Comparison of ENCODE assay signal across 17 cellular contexts in the genomic region with DNA sequence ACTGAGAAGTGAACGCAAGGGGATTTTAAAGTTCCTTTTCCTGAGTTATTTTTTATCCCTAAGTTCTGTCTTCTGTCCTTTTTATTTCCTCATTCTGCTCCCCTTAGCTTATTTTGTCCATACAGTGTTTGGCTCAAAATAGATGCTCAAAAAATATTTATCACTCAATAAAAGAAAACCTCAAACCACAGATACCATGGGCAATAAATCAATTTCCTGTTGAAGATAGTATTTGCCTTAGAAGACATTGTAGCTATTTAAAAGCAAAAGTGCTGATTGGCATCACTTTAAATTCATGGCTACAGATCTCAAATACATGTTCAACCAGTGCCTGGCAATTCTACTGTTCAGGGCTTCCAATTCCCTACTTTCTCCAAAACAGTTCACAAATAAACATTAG.
DNase-seq lines count a peak whose midpoint lies in the region; ATAC-seq and TF ChIP-seq lines count a peak whose summit lies in the region.
"Had no signal": no experiment of that assay in that cellular context is flagged by ENCODE, and none has a peak within 500 bp of the region (broad histone marks: within the 10 kb centered on the region; RNA-seq: fewer than 3 reads in every experiment).

No MANE protein-coding gene starts in this region.

- peaks cover 28% of the 10 kb centered on the region for H3K4me1 ChIP-seq in BLaER1
- H3K4me1 ChIP-seq in GM23338 (ENCODE audit: insufficient read depth) = no peaks in the 10 kb centered on the region
- H3K4me1 ChIP-seq in prostate gland (replicated peaks) = no peaks in the 10 kb centered on the region

- no peaks in the 10 kb centered on the region for H3K4me1 Mint-ChIP-seq in GM23338
- H3K4me1 Mint-ChIP-seq: B cell; CD8-positive, alpha-beta memory T cell had no signal

- H3K27ac Mint-ChIP-seq in GM23338 = no peak overlapping the region
- H3K27ac Mint-ChIP-seq: B cell; CD8-positive, alpha-beta memory T cell had no signal

- H3K9ac ChIP-seq in BLaER1 (no peak overlapping the region), neural cell (ENCODE audit: low read length) (no peak overlapping the region)
- H3K9ac ChIP-seq: GM23248 had no signal

- H3K9me2 ChIP-seq in GM23338 (ENCODE audit: insufficient read depth) = no peaks in the 10 kb centered on the region; the same call in 1 of the 2 replicates
- H3K9me2 ChIP-seq in neural cell (ENCODE audit: insufficient read depth, low read length) = no peaks in the 10 kb centered on the region

- intact Hi-C loops in prostate gland (cut with DNase I) = no loop called here

- no peak for TF ChIP-seq RAD21 in neural cell (conservative IDR thresholded peaks at IDR 0.05)

- H3K36me3 ChIP-seq in BLaER1 = no peaks in the 10 kb centered on the region
- H3K36me3 ChIP-seq in GM23338 (ENCODE audit: insufficient read depth) = no peaks in the 10 kb centered on the region
- no peaks in the 10 kb centered on the region for H3K36me3 ChIP-seq in neural cell (ENCODE audit: insufficient read depth, low read length)
- no peaks in the 10 kb centered on the region for H3K36me3 ChIP-seq in prostate gland

- H3F3A ChIP-seq in GM23338 (replicated peaks; ENCODE audit: low read depth) = no peaks in the 10 kb centered on the region
- no peaks in the 10 kb centered on the region for H3F3A ChIP-seq in neural cell (ENCODE audit: insufficient read depth, low read length, poor library complexity, severe bottlenecking)

- H4K20me1 ChIP-seq in BLaER1 (no peaks in the 10 kb centered on the region), GM23338 (replicated peaks; ENCODE audit: insufficient read depth) (no peaks in the 10 kb centered on the region), neural cell (ENCODE audit: insufficient read depth) (no peaks in the 10 kb centered on the region)

- H2AFZ ChIP-seq in GM23338 (0 out of 2 replicates have a peak overlapping the region, but pooled peaks have one; percentile 14), neural cell (ENCODE audit: low read depth, low read length) (no peak overlapping the region)
- H2AFZ ChIP-seq: GM23248 had no signal

- H3K4me3 Mint-ChIP-seq in GM23338 = no peak overlapping the region
- H3K4me3 Mint-ChIP-seq: B cell; CD8-positive, alpha-beta memory T cell had no signal

- TF ChIP-seq CTCF in GM23338 (conservative IDR thresholded peaks at IDR 0.05; ENCODE audit: low read depth in 2 of 2) (no peak), fibroblast of villous mesenchyme (IDR thresholded peaks at IDR 0.05; ENCODE audit: insufficient read depth, low read depth, low read length) (no peak), neural cell (IDR thresholded peaks at IDR 0.05; ENCODE audit: poor library complexity, severe bottlenecking) (no peak), prostate gland (IDR thresholded peaks at IDR 0.05) (no peak)

- H3K36me3 Mint-ChIP-seq in GM23338 (ENCODE audit: low read depth) = no peaks in the 10 kb centered on the region

- TF ChIP-seq POLR2A in prostate gland (IDR thresholded peaks at IDR 0.05) = no peak

- no peaks in the 10 kb centered on the region for H3K79me2 ChIP-seq in GM23338 (replicated peaks; ENCODE audit: insufficient read depth)
- H3K79me2 ChIP-seq in neural cell (replicated peaks; ENCODE audit: insufficient read depth, low read length) = no peaks in the 10 kb centered on the region

- H3K4me3 ChIP-seq in BLaER1 (no peak overlapping the region), GM23338 (no peak overlapping the region), fibroblast of villous mesenchyme (ENCODE audit: low read depth, low read length) (no peak overlapping the region), neural cell (ENCODE audit: low read length) (peak overlapping the region; percentile 24), prostate gland (no peak overlapping the region)
- H3K4me3 ChIP-seq: GM23248 had no signal

- H3K27ac ChIP-seq in BLaER1 = no peak overlapping the region
- H3K27ac ChIP-seq in GM23338 (ENCODE audit: low read depth) = no peak overlapping the region
- H3K27ac ChIP-seq in neural cell (ENCODE audit: low read length) = peak overlapping the region; percentile 64
- H3K27ac ChIP-seq in prostate gland = no peak overlapping the region
- H3K27ac ChIP-seq: GM23248 had no signal

- H3K9me3 Mint-ChIP-seq in GM23338 = no peaks in the 10 kb centered on the region

- H3K27me3 ChIP-seq in BLaER1 = no peaks in the 10 kb centered on the region
- H3K27me3 ChIP-seq in GM23338 (ENCODE audit: insufficient read depth) = no peaks in the 10 kb centered on the region
- no peaks in the 10 kb centered on the region for H3K27me3 ChIP-seq in neural cell (ENCODE audit: insufficient read depth, low read depth, low read length)
- H3K27me3 ChIP-seq in prostate gland (replicated peaks; ENCODE audit: insufficient read depth) = no peaks in the 10 kb centered on the region

- 54% methylated on average over 1 of the region's 1 CpG for WGBS in prostate gland

- no peak for ATAC-seq in GM23338
- no peak for ATAC-seq in GM19467 (IDR thresholded peaks at IDR 0.05; ENCODE audit: unreplicated experiment)
- ATAC-seq in HG02763 (IDR thresholded peaks at IDR 0.05; ENCODE audit: unreplicated experiment) = no peak
- ATAC-seq in HG02642 (IDR thresholded peaks at IDR 0.05; ENCODE audit: poor library complexity, unreplicated experiment) = no peak

- H3K27me3 Mint-ChIP-seq in GM23338 (ENCODE audit: insufficient read depth, low read depth, poor library complexity) = no peaks in the 10 kb centered on the region
- H3K27me3 Mint-ChIP-seq: B cell; CD8-positive, alpha-beta memory T cell had no signal

- H3K9me3 ChIP-seq in BLaER1 = no peaks in the 10 kb centered on the region
- H3K9me3 ChIP-seq in neural cell (ENCODE audit: low read length) = no peaks in the 10 kb centered on the region
- no peaks in the 10 kb centered on the region for H3K9me3 ChIP-seq in prostate gland
- H3K9me3 ChIP-seq: Caco-2 had no signal

- H3K4me2 ChIP-seq in BLaER1 = peak overlapping the region; percentile 48
- no peak overlapping the region for H3K4me2 ChIP-seq in GM23338
- peak overlapping the region; percentile 34 for H3K4me2 ChIP-seq in neural cell (ENCODE audit: low read length)

- DNase-seq in GM23338 (ENCODE audit: low spot score) (no peak), fibroblast of villous mesenchyme (ENCODE audit: low read depth) (peak; percentile 37), prostate gland (ENCODE audit: low spot score) (no peak)
- DNase-seq: ACHN; Caco-2; CD8-positive, alpha-beta memory T cell; DMS53; GM23248; H7; IMR-90; KBM-7 had no signal

- no peak for TF ChIP-seq EP300 in neural cell (conservative IDR thresholded peaks at IDR 0.05; ENCODE audit: poor library complexity, severe bottlenecking)

TF ChIP-seq in GM23338, 12 proteins besides CTCF, POLR2A, EP300 and RAD21 (continues in another document):
- TF ChIP-seq NANOG (IDR thresholded peaks at IDR 0.05; ENCODE audit: borderline replicate concordance) = no peak
- TF ChIP-seq STAT1 (IDR thresholded peaks at IDR 0.05; ENCODE audit: unreplicated experiment) = no peak

TF ChIP-seq in neural cell, 6 proteins besides CTCF, POLR2A, EP300 and RAD21:
- no peak for TF ChIP-seq MXI1 (conservative IDR thresholded peaks at IDR 0.05; ENCODE audit: poor library complexity, severe bottlenecking)
- no peak for TF ChIP-seq POLR2AphosphoS5 (IDR thresholded peaks at IDR 0.05)
- no peak for TF ChIP-seq EZH2 (IDR thresholded peaks at IDR 0.05; ENCODE audit: borderline replicate concordance, insufficient read depth, low read length, poor library complexity, severe bottlenecking)
- no peak for TF ChIP-seq SMC3 (conservative IDR thresholded peaks at IDR 0.05; ENCODE audit: poor library complexity)
- TF ChIP-seq, protein P1, sequence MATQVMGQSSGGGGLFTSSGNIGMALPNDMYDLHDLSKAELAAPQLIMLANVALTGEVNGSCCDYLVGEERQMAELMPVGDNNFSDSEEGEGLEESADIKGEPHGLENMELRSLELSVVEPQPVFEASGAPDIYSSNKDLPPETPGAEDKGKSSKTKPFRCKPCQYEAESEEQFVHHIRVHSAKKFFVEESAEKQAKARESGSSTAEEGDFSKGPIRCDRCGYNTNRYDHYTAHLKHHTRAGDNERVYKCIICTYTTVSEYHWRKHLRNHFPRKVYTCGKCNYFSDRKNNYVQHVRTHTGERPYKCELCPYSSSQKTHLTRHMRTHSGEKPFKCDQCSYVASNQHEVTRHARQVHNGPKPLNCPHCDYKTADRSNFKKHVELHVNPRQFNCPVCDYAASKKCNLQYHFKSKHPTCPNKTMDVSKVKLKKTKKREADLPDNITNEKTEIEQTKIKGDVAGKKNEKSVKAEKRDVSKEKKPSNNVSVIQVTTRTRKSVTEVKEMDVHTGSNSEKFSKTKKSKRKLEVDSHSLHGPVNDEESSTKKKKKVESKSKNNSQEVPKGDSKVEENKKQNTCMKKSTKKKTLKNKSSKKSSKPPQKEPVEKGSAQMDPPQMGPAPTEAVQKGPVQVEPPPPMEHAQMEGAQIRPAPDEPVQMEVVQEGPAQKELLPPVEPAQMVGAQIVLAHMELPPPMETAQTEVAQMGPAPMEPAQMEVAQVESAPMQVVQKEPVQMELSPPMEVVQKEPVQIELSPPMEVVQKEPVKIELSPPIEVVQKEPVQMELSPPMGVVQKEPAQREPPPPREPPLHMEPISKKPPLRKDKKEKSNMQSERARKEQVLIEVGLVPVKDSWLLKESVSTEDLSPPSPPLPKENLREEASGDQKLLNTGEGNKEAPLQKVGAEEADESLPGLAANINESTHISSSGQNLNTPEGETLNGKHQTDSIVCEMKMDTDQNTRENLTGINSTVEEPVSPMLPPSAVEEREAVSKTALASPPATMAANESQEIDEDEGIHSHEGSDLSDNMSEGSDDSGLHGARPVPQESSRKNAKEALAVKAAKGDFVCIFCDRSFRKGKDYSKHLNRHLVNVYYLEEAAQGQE (IDR thresholded peaks at IDR 0.05; ENCODE audit: borderline replicate concordance) = no peak
- TF ChIP-seq TAF1 (IDR thresholded peaks at IDR 0.05; ENCODE audit: low read depth) = no peak
